Comparison of ENCODE assay signal across 18 cellular contexts in genomic region chr2:41763091-41763490, GRCh38.
"Had no signal": no experiment of that assay in that cellular context is flagged by ENCODE, and none has a peak within 500 bp of the region (broad histone marks: within the 10 kb centered on the region; RNA-seq: fewer than 3 reads in every experiment).

No MANE protein-coding gene starts in this region.

- H3K27me3 ChIP-seq: esophagus muscularis mucosa, gastroesophageal sphincter, heart left ventricle, thyroid gland had no signal

- H3K4me1 ChIP-seq: gastroesophageal sphincter had no signal

- H3K9me3 ChIP-seq: esophagus muscularis mucosa, gastroesophageal sphincter, heart left ventricle, thyroid gland had no signal

- H3K4me3 ChIP-seq: esophagus muscularis mucosa, gastroesophageal sphincter, heart left ventricle, lung, thyroid gland had no signal

- DNase-seq: activated CD4-positive, alpha-beta T cell treated with anti-CD3 and anti-CD28 coated beads for 36 hours; activated CD4-positive, alpha-beta T cell treated with anti-CD3 and anti-CD28 coated beads, Interleukin-2, amount 50 U/mL, for 48 hours; activated naive CD8-positive, alpha-beta T cell treated with anti-CD3 and anti-CD28 coated beads for 36 hours; activated T-cell treated with anti-CD3 and anti-CD28 coated beads for 4 hours; amniotic stem cell; dermis blood vessel endothelial cell; effector memory CD4-positive, alpha-beta T cell; heart left ventricle; kidney; nucleus accumbens; posterior cingulate gyrus; stimulated activated CD4-positive, alpha-beta T cell treated with anti-CD3 and anti-CD28 coated beads, Interleukin-2, amount 100 ng/mL, for 24 hours; stimulated activated naive CD4-positive, alpha-beta T cell treated with Interleukin-2 at 50 U/mL for 16 hours; thyroid gland had no signal

- H3K36me3 ChIP-seq: esophagus muscularis mucosa, gastroesophageal sphincter, heart left ventricle, thyroid gland had no signal

- H3K27ac ChIP-seq: esophagus muscularis mucosa, gastroesophageal sphincter, heart left ventricle, thyroid gland, VCaP had no signal
